Comparison of ENCODE assay signal across 22 cellular contexts in genomic region chr18:55996726-55997125, GRCh38.
A peak's percentile ranks its signal among the peaks of the same experiment; 100 is the strongest.
DNase-seq lines count a peak whose midpoint lies in the region; ATAC-seq and TF ChIP-seq lines count a peak whose summit lies in the region.
"Had no signal": no experiment of that assay in that cellular context is flagged by ENCODE, and none has a peak within 500 bp of the region (broad histone marks: within the 10 kb centered on the region; RNA-seq: fewer than 3 reads in every experiment).

No MANE protein-coding gene starts in this region.

- DNase-seq in RWPE2 (ENCODE audit: low spot score) (no peak), epithelial cell of prostate (ENCODE audit: low read depth, low spot score) (no peak), neural crest cell (ENCODE audit: low read depth, low spot score) (no peak), NCI-H1436 (lab: John Stamatoyannopoulos, UW) (no peak), aorta (no peak)
- DNase-seq in stimulated activated naive CD4-positive, alpha-beta T cell (lab: John Stamatoyannopoulos, UW) = no peak
- DNase-seq in activated CD4-positive, alpha-beta memory T cell treated with anti-CD3 and anti-CD28 coated beads for 36 hours = no peak
- DNase-seq: activated CD8-positive, alpha-beta memory T cell treated with anti-CD3 and anti-CD28 coated beads, Interleukin-2, amount 10 ng/mL, durations not matched to agents 7 days and 5 days; activated T-cell treated with anti-CD3 and anti-CD28 coated beads, Interleukin-2, amount 50 U/mL, for 72 hours; CD8-positive, alpha-beta memory T cell; central memory CD4-positive, alpha-beta T cell; Kasumi-1; NCI-H146; NCI-H226; NCI-H526 treated with DMSO at 0.1 percent for 48 hours; pancreas had no signal

- WGBS in aorta, 2 donors = 75 to 90% methylated on average over 5 of the region's 5 CpGs

- no peaks in the 10 kb centered on the region for H3K27me3 Mint-ChIP-seq in neural crest cell (ENCODE audit: low read depth)
- H3K27me3 Mint-ChIP-seq in activated CD4-positive, alpha-beta memory T cell treated with anti-CD3 and anti-CD28 coated beads for 36 hours = no peaks in the 10 kb centered on the region
- H3K27me3 Mint-ChIP-seq: activated CD8-positive, alpha-beta memory T cell treated with anti-CD3 and anti-CD28 coated beads, Interleukin-2, amount 10 ng/mL, durations not matched to agents 7 days and 5 days; CD8-positive, alpha-beta memory T cell; natural killer cell treated with Interleukin-12 subunit alpha and Interleukin-12 subunit beta and Interleukin-15 and Interleukin-18, amount 100 ng/mL, for 72 hours had no signal

- H3K4me2 ChIP-seq in BLaER1 = peak overlapping the region; percentile 73

- peaks cover 22% of the 10 kb centered on the region for H3K4me1 ChIP-seq in BLaER1
- peaks cover 8% of the 10 kb centered on the region for H3K4me1 ChIP-seq in RWPE2 (ENCODE audit: insufficient read depth, poor library complexity, severe bottlenecking)
- H3K4me1 ChIP-seq in aorta (ENCODE audit: control insufficient read depth in 1 of 2, insufficient read depth in 2 of 2, low read length in 2 of 2) = no peaks in the 10 kb centered on the region
- H3K4me1 ChIP-seq: pancreas had no signal

- no peak for TF ChIP-seq CTCF in RWPE2 (IDR thresholded peaks at IDR 0.05; ENCODE audit: poor library complexity, severe bottlenecking)
- no peak for TF ChIP-seq CTCF in neural crest cell (conservative IDR thresholded peaks at IDR 0.05)

- no peak overlapping the region for H3K27ac Mint-ChIP-seq in neural crest cell (ENCODE audit: unreplicated experiment)
- H3K27ac Mint-ChIP-seq in activated CD4-positive, alpha-beta memory T cell treated with anti-CD3 and anti-CD28 coated beads for 36 hours = no peak overlapping the region
- H3K27ac Mint-ChIP-seq: activated CD8-positive, alpha-beta memory T cell treated with anti-CD3 and anti-CD28 coated beads, Interleukin-2, amount 10 ng/mL, durations not matched to agents 7 days and 5 days; activated T-cell treated with anti-CD3 and anti-CD28 coated beads, Interleukin-2, amount 50 U/mL, for 72 hours; CD8-positive, alpha-beta memory T cell; natural killer cell treated with Interleukin-12 subunit alpha and Interleukin-12 subunit beta and Interleukin-15 and Interleukin-18, amount 100 ng/mL, for 72 hours; stimulated activated naive CD8-positive, alpha-beta T cell treated with anti-CD3 and anti-CD28 coated beads, Interleukin-15, Interleukin-2, amounts not matched to agents 100 ng/mL and 50 ng/mL, for 24 hours had no signal

- H3K27me3 ChIP-seq in BLaER1 (no peaks in the 10 kb centered on the region), RWPE2 (ENCODE audit: insufficient read depth, poor library complexity, severe bottlenecking) (no peaks in the 10 kb centered on the region), aorta (ENCODE audit: control insufficient read depth in 1 of 2, insufficient read depth in 2 of 2, low read length in 1 of 2) (no peaks in the 10 kb centered on the region)
- H3K27me3 ChIP-seq: pancreas had no signal

- H3K36me3 ChIP-seq in BLaER1 = no peaks in the 10 kb centered on the region
- no peaks in the 10 kb centered on the region for H3K36me3 ChIP-seq in RWPE2 (ENCODE audit: low read depth)
- H3K36me3 ChIP-seq in aorta (ENCODE audit: control insufficient read depth in 1 of 2, insufficient read depth in 2 of 2, low read length in 1 of 2) = no peaks in the 10 kb centered on the region
- H3K36me3 ChIP-seq: pancreas, thoracic aorta had no signal

- peaks cover 5% of the 10 kb centered on the region for H3K36me3 Mint-ChIP-seq in neural crest cell (ENCODE audit: low read depth)
- H3K36me3 Mint-ChIP-seq in activated CD4-positive, alpha-beta memory T cell treated with anti-CD3 and anti-CD28 coated beads for 36 hours = no peaks in the 10 kb centered on the region
- H3K36me3 Mint-ChIP-seq: activated CD8-positive, alpha-beta memory T cell treated with anti-CD3 and anti-CD28 coated beads, Interleukin-2, amount 10 ng/mL, durations not matched to agents 7 days and 5 days; CD8-positive, alpha-beta memory T cell; natural killer cell treated with Interleukin-12 subunit alpha and Interleukin-12 subunit beta and Interleukin-15 and Interleukin-18, amount 100 ng/mL, for 72 hours had no signal

- POLR2A ChIA-PET in activated CD4-positive, alpha-beta memory T cell treated with anti-CD3 and anti-CD28 coated beads for 36 hours (lab: Charles Lee) = no interaction called here

- intact Hi-C loops in activated CD4-positive, alpha-beta memory T cell treated with anti-CD3 and anti-CD28 coated beads for 36 hours (cut with micrococcal nuclease) = no loop called here
- intact Hi-C loops in aorta (cut with DNase I) = no loop called here

- H3K9ac ChIP-seq in BLaER1 = no peak overlapping the region

- ATAC-seq in RWPE2 (ENCODE audit: low read depth) (no peak; the same call in 2 of the 3 replicates), aorta (ENCODE audit: low FRiP score) (no peak)
- ATAC-seq: activated CD8-positive, alpha-beta memory T cell treated with anti-CD3 and anti-CD28 coated beads, Interleukin-2, amount 10 ng/mL, durations not matched to agents 7 days and 5 days; activated T-cell treated with anti-CD3 and anti-CD28 coated beads, Interleukin-2, amount 50 U/mL, for 72 hours; natural killer cell treated with Interleukin-12 subunit alpha and Interleukin-12 subunit beta and Interleukin-15 and Interleukin-18, amount 100 ng/mL, for 72 hours had no signal

- H3K4me3 ChIP-seq in BLaER1 (no peak overlapping the region), RWPE2 (ENCODE audit: severe bottlenecking) (no peak overlapping the region), aorta (ENCODE audit: low read length in 2 of 2) (no peak overlapping the region)
- H3K4me3 ChIP-seq: pancreas, SK-N-MC, thoracic aorta had no signal

- H3K4me3 Mint-ChIP-seq in neural crest cell = peak overlapping the region; percentile 20
- H3K4me3 Mint-ChIP-seq in activated CD4-positive, alpha-beta memory T cell treated with anti-CD3 and anti-CD28 coated beads for 36 hours = no peak overlapping the region
- H3K4me3 Mint-ChIP-seq: activated CD8-positive, alpha-beta memory T cell treated with anti-CD3 and anti-CD28 coated beads, Interleukin-2, amount 10 ng/mL, durations not matched to agents 7 days and 5 days; activated T-cell treated with anti-CD3 and anti-CD28 coated beads, Interleukin-2, amount 50 U/mL, for 72 hours; CD8-positive, alpha-beta memory T cell; natural killer cell treated with Interleukin-12 subunit alpha and Interleukin-12 subunit beta and Interleukin-15 and Interleukin-18, amount 100 ng/mL, for 72 hours had no signal

- peaks cover 50% of the 10 kb centered on the region for H3K4me1 Mint-ChIP-seq in neural crest cell
- H3K4me1 Mint-ChIP-seq in activated CD4-positive, alpha-beta memory T cell treated with anti-CD3 and anti-CD28 coated beads for 36 hours (ENCODE audit: low read depth) = no peaks in the 10 kb centered on the region
- H3K4me1 Mint-ChIP-seq: activated CD8-positive, alpha-beta memory T cell treated with anti-CD3 and anti-CD28 coated beads, Interleukin-2, amount 10 ng/mL, durations not matched to agents 7 days and 5 days; CD8-positive, alpha-beta memory T cell had no signal

- CTCF ChIA-PET in activated CD4-positive, alpha-beta memory T cell treated with anti-CD3 and anti-CD28 coated beads for 36 hours (lab: Charles Lee) = no interaction called here

- no peaks in the 10 kb centered on the region for H4K20me1 ChIP-seq in BLaER1

- H3K27ac ChIP-seq in BLaER1 (no peak overlapping the region), RWPE2 (ENCODE audit: poor library complexity, severe bottlenecking) (peak overlapping the region; percentile 40), epithelial cell of prostate (peak overlapping the region; percentile 68), aorta (ENCODE audit: low read depth in 1 of 2, low read length in 2 of 2) (no peak overlapping the region)
- H3K27ac ChIP-seq: HL-60, pancreas, SK-N-MC, thoracic aorta had no signal

- peaks cover 2% of the 10 kb centered on the region for H3K9me3 Mint-ChIP-seq in neural crest cell
- peaks cover 5% of the 10 kb centered on the region for H3K9me3 Mint-ChIP-seq in activated CD4-positive, alpha-beta memory T cell treated with anti-CD3 and anti-CD28 coated beads for 36 hours

- H3K9me3 ChIP-seq in BLaER1 (no peaks in the 10 kb centered on the region), RWPE2 (ENCODE audit: severe bottlenecking) (no peaks in the 10 kb centered on the region), aorta (ENCODE audit: control insufficient read depth, low read length) (no peaks in the 10 kb centered on the region)
- H3K9me3 ChIP-seq: pancreas, thoracic aorta had no signal

Comparison
In these comparisons a context has a peak if more than half of its experiments do, and no peak if none do; other contexts are left out.
1. H3K27ac ChIP-seq: peak in RWPE2 (single experiment) and epithelial cell of prostate (single experiment); none in BLaER1 (single experiment) and aorta (0 of 2).